In genomic region chr4:88285235-88285505, GRCh38 we compare ENCODE assay signal across 8 cellular contexts. TPM values are rescaled to one million over a fixed set of nuclear protein-coding genes. Genes with fewer than 3 reads are reported as not detected.
A peak's percentile ranks its signal among the peaks of the same experiment; 100 is the strongest.
DNase-seq lines count a peak whose midpoint lies in the region; ATAC-seq and TF ChIP-seq lines count a peak whose summit lies in the region.

No MANE protein-coding gene starts in this region.

- H4K20me1 ChIP-seq in mammary epithelial cell (ENCODE audit: insufficient read depth, low read length): no peaks in the 10 kb centered on the region

- CTCF ChIA-PET in mammary epithelial cell (lab: Charles Lee; ENCODE audit: low non-redundant PET): interaction anchor here (0.7 to 0.8 kb wide), 2 partner anchors 252 to 588 kb away, joined by 4 to 5 read pairs; no protein-coding TSS in a partner anchor

- WGBS in mammary epithelial cell (ENCODE audit: low coverage, missing lambda C conversion rate): 59% methylated on average over 3 of the region's 3 CpGs

- no peak for ATAC-seq in stimulated activated naive CD8-positive, alpha-beta T cell treated with anti-CD3 and anti-CD28 coated beads, Interleukin-15, Interleukin-2, amounts not matched to agents 100 U/mL and 50 U/mL, for 24 hours
- ATAC-seq in foreskin keratinocyte: no peak

- TF ChIP-seq CTCF in mammary epithelial cell (conservative IDR thresholded peaks at IDR 0.05 in 1 of 2, IDR thresholded peaks at IDR 0.05 in 1 of 2; ENCODE audit: extremely low read depth in 1 of 2, insufficient read depth in 1 of 2, low read depth in 1 of 2, low read length in 2 of 2) (no peak), foreskin keratinocyte (conservative IDR thresholded peaks at IDR 0.05) (no peak)

- peaks cover 20% of the 10 kb centered on the region for H3K79me2 ChIP-seq in mammary epithelial cell (ENCODE audit: insufficient read depth, low read length)

- H3K36me3 Mint-ChIP-seq in stimulated activated naive CD8-positive, alpha-beta T cell treated with anti-CD3 and anti-CD28 coated beads, Interleukin-15, Interleukin-2, amounts not matched to agents 100 ng/mL and 50 ng/mL, for 24 hours (ENCODE audit: low read depth): peaks cover 17% of the 10 kb centered on the region

- intact Hi-C loops in mammary epithelial cell (cut with micrococcal nuclease): loop anchor here (2.0 kb wide), 1 partner anchor 376 kb away; no protein-coding TSS in a partner anchor

- H2AFZ ChIP-seq in mammary epithelial cell (ENCODE audit: low read depth, low read length): peak overlapping the region; percentile 92

- no peaks in the 10 kb centered on the region for H3K36me3 ChIP-seq in mammary epithelial cell (ENCODE audit: insufficient read depth, low read length)
- H3K36me3 ChIP-seq in mucosa of stomach (ENCODE audit: control insufficient read depth, insufficient read depth, low read length): no peaks in the 10 kb centered on the region

- H3K4me2 ChIP-seq in mammary epithelial cell (ENCODE audit: insufficient read depth, low read depth, low read length): peak overlapping the region; percentile 89

- H3K4me3 ChIP-seq in mammary epithelial cell (replicated peaks in 1 of 3; ENCODE audit: insufficient read depth in 1 of 3, low read depth in 2 of 3, low read length in 3 of 3) (peak overlapping the region; percentile 58 to 79 (median 64)), mucosa of stomach (ENCODE audit: low read length) (peak overlapping the region; percentile 54)

- BruUV-seq in mammary epithelial cell (replicated peaks; lab: Mats Ljungman, UMichigan): no TSS peak

- H3K4me1 Mint-ChIP-seq in stimulated activated naive CD8-positive, alpha-beta T cell treated with anti-CD3 and anti-CD28 coated beads, Interleukin-15, Interleukin-2, amounts not matched to agents 100 ng/mL and 50 ng/mL, for 24 hours (ENCODE audit: low read depth): peaks cover 41% of the 10 kb centered on the region

- H3K9me3 Mint-ChIP-seq in stimulated activated naive CD8-positive, alpha-beta T cell treated with anti-CD3 and anti-CD28 coated beads, Interleukin-15, Interleukin-2, amounts not matched to agents 100 ng/mL and 50 ng/mL, for 24 hours: no peaks in the 10 kb centered on the region

- H3K9ac ChIP-seq in mammary epithelial cell (ENCODE audit: insufficient read depth, low read length): peak overlapping the region; percentile 68
- H3K9ac ChIP-seq in mucosa of stomach (ENCODE audit: low read length): peak overlapping the region; percentile 71

- no peaks in the 10 kb centered on the region for H3K27me3 ChIP-seq in mammary epithelial cell (ENCODE audit: insufficient read depth, low read length)
- H3K27me3 ChIP-seq in mucosa of stomach (ENCODE audit: control insufficient read depth, insufficient read depth, low read length): no peaks in the 10 kb centered on the region
- H3K27me3 ChIP-seq in foreskin keratinocyte: no peaks in the 10 kb centered on the region

- in situ Hi-C loops in mammary epithelial cell (cut with MboI; ENCODE audit: low sequenced_read_pairs in 2 of 2): no loop called here

- DNase-seq in stimulated activated naive CD8-positive, alpha-beta T cell treated with anti-CD3 and anti-CD28 coated beads, Interleukin-15, Interleukin-2, amounts not matched to agents 100 U/mL and 50 U/mL, for 24 hours: no peak
- no peak for DNase-seq in mammary epithelial cell
- no peak for DNase-seq in SHP77 (lab: John Stamatoyannopoulos, UW)
- DNase-seq in NCI-H774 (lab: John Stamatoyannopoulos, UW): no peak
- no peak for DNase-seq in foreskin keratinocyte
- DNase-seq in DMS153 (lab: John Stamatoyannopoulos, UW): no peak

- no peaks in the 10 kb centered on the region for H3K9me3 ChIP-seq in mammary epithelial cell (replicated peaks; ENCODE audit: insufficient read depth, low read length)
- H3K9me3 ChIP-seq in mucosa of stomach (ENCODE audit: control insufficient read depth, low read length): no peaks in the 10 kb centered on the region

- H3K4me1 ChIP-seq in mammary epithelial cell (ENCODE audit: insufficient read depth, low read length) (peaks cover 8% of the 10 kb centered on the region), mucosa of stomach (ENCODE audit: control insufficient read depth, insufficient read depth, low read length) (no peaks in the 10 kb centered on the region), foreskin keratinocyte (peaks cover 5% of the 10 kb centered on the region)

- peak overlapping the region; percentile 61 for H3K27ac ChIP-seq in mammary epithelial cell (ENCODE audit: insufficient read depth, low read depth, low read length)
- no peak overlapping the region for H3K27ac ChIP-seq in foreskin keratinocyte

- peak overlapping the region; percentile 99 for H3K4me3 Mint-ChIP-seq in stimulated activated naive CD8-positive, alpha-beta T cell treated with anti-CD3 and anti-CD28 coated beads, Interleukin-15, Interleukin-2, amounts not matched to agents 100 ng/mL and 50 ng/mL, for 24 hours

- dilution Hi-C loops in mammary epithelial cell (cut with HindIII; ENCODE audit: low sequenced_read_pairs): no loop called here

- no peaks in the 10 kb centered on the region for H3K27me3 Mint-ChIP-seq in stimulated activated naive CD8-positive, alpha-beta T cell treated with anti-CD3 and anti-CD28 coated beads, Interleukin-15, Interleukin-2, amounts not matched to agents 100 ng/mL and 50 ng/mL, for 24 hours

- H3K27ac Mint-ChIP-seq in stimulated activated naive CD8-positive, alpha-beta T cell treated with anti-CD3 and anti-CD28 coated beads, Interleukin-15, Interleukin-2, amounts not matched to agents 100 ng/mL and 50 ng/mL, for 24 hours: peak overlapping the region; percentile 76

RNA-seq across cellular contexts. Expression of gene PPM1K, which starts 0.8 kb away (rescaled TPM):
- total RNA-seq in mammary epithelial cell: 10 to 100 TPM; 10.2 to 13.6 TPM
- 7.7 TPM for polyA plus RNA-seq in mammary epithelial cell
- polyA minus RNA-seq in mammary epithelial cell: 29.4 TPM
- 11.1 and 11.3 TPM in 2 replicates for total RNA-seq in foreskin keratinocyte
- 3.1 and 3.3 TPM in 2 replicates for polyA plus RNA-seq in foreskin keratinocyte
